Comparison of ENCODE assay signal across 1 cellular context in the genomic region with DNA sequence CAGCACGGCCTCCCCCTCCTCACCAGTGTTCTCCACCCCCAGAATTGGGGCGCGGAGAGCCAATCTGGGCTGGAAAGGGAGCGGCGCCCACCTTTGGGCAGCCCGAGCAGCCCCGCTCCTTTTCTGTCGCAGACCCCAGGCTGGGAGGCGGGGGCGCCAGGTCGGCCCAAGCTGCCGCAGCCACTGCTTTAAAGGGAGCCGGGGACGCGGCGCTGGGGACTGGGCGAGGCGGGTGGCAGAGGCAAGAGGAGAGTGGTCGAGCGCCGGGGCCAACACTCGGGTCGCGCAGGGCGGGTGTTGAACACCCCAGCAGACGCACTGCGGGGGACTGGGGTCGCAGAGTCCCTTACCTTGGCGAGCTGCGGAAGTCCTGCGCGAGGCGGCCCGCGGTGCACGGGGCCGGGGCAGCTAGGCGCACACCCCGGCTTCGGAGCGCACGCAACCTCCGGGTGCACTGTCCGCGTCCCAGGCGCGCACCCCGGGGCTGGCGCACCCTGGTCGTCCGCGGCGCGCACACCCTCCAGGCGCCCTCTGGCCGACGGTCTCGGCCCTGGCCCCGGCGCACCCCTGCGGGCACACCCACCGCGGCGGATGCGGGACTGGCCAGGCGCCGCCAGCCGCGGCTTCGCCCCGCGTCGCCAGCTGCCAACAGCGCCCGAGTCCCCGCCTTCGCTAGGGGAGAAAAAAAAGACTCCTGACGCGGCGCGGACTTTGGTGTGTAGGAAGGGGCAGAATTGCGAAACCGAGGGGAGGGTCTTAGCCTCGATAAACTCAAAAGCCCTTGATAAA.
TF ChIP-seq lines count a peak whose summit lies in the region.

A gene (minus strand): TSS at position 679 of the 789 bp plus-strand sequence. CDS start 37,870 bp downstream, outside the sequence.

TF ChIP-seq in H1, 55 proteins besides CTCF, POLR2A, EP300 and RAD21 (continued from another document):
- TF ChIP-seq CEBPB (IDR thresholded peaks at IDR 0.05; ENCODE audit: low read depth, low read length) (peak; percentile 96), KDM4A (IDR thresholded peaks at IDR 0.05; ENCODE audit: low read depth, low read length, severe bottlenecking) (peak; percentile 99), ASH2L (IDR thresholded peaks at IDR 0.05; ENCODE audit: low read length) (peak; percentile 47)
